In genomic region chr1:1163538-1164070, GRCh38 we compare ENCODE assay signal across 15 cellular contexts. TPM values are rescaled to one million over a fixed set of nuclear protein-coding genes. Genes with fewer than 3 reads are reported as not detected.
DNase-seq lines count a peak whose midpoint lies in the region; ATAC-seq, FAIRE-seq and TF ChIP-seq lines count a peak whose summit lies in the region.
"Had no signal": no experiment of that assay in that cellular context is flagged by ENCODE, and none has a peak within 500 bp of the region (broad histone marks: within the 10 kb centered on the region; RNA-seq: fewer than 3 reads in every experiment).

No MANE protein-coding gene starts in this region.

- H3K4me3 ChIP-seq in HepG2 (replicated peaks in 1 of 3; ENCODE audit: insufficient read depth in 1 of 3, low read depth in 2 of 3, low read length in 3 of 3), result no peak overlapping the region
- H3K4me3 ChIP-seq in right lobe of liver, result no peak overlapping the region
- peak overlapping the region; percentile 22 for H3K4me3 ChIP-seq in iPS-15b (ENCODE audit: low read depth, low read length)
- H3K4me3 ChIP-seq in neuronal stem cell (ENCODE audit: low read length in 2 of 2), result peak overlapping the region in 1 of 2 donors; percentile 22
- H3K4me3 ChIP-seq in heart right ventricle, result no peak overlapping the region
- H3K4me3 ChIP-seq: A549 had no signal

- no peaks in the 10 kb centered on the region for H3K9me3 ChIP-seq in HepG2 (ENCODE audit: low read length)
- no peaks in the 10 kb centered on the region for H3K9me3 ChIP-seq in right lobe of liver
- no peaks in the 10 kb centered on the region for H3K9me3 ChIP-seq in iPS-15b (ENCODE audit: control insufficient read depth, insufficient read depth, low read length)
- H3K9me3 ChIP-seq in neuronal stem cell (replicated peaks in 1 of 2; ENCODE audit: control insufficient read depth in 2 of 2, insufficient read depth in 1 of 2, low read depth in 1 of 2, low read length in 2 of 2), result no peaks in the 10 kb centered on the region
- H3K9me3 ChIP-seq in heart right ventricle, result no peaks in the 10 kb centered on the region
- H3K9me3 ChIP-seq: A549 had no signal

- no TSS peak for BruUV-seq in HepG2 (replicated peaks; lab: Mats Ljungman, UMichigan)

- WGBS in HepG2 (ENCODE audit: low lambda C conversion rate), result 81% methylated on average over 19 of the region's 33 CpGs
- WGBS in right lobe of liver (ENCODE audit: insufficient coverage, low coverage, low lambda C conversion rate, missing lambda C conversion rate), result 75% methylated on average over 7 of the region's 33 CpGs
- no CpG with 5 or more reads among the region's 33 CpGs for WGBS in neuronal stem cell (ENCODE audit: extremely low coverage in 2 of 2, insufficient read length in 2 of 2, insufficient replicate concordance in 1 of 2), 2 donors
- 89 to 91% methylated on average over 32 to 33 of the region's 33 CpGs for WGBS in heart right ventricle, 2 donors

- CTCF ChIA-PET in HepG2 (lab: Yijun Ruan, JAX; ENCODE audit: low intra/inter-chr PET ratio, low total read pairs), result no interaction called here

- H2BK15ac ChIP-seq in neuronal stem cell (ENCODE audit: low read length), result peak overlapping the region; percentile 100

- peaks cover 1% of the 10 kb centered on the region for H3K79me1 ChIP-seq in neuronal stem cell (ENCODE audit: low read depth, low read length)

- H3K4ac ChIP-seq in neuronal stem cell (ENCODE audit: low read length), result no peak overlapping the region

- H3K9ac ChIP-seq in HepG2 (ENCODE audit: insufficient read depth, low read depth, low read length), result no peak overlapping the region
- peak overlapping the region; percentile 24 for H3K9ac ChIP-seq in iPS-15b (ENCODE audit: low read depth, low read length)
- H3K9ac ChIP-seq in neuronal stem cell (ENCODE audit: low read depth, low read length, poor library complexity), result no peak overlapping the region

- peaks cover 58% of the 10 kb centered on the region for H3K4me1 ChIP-seq in HepG2 (ENCODE audit: insufficient read depth, low read length)
- H3K4me1 ChIP-seq in right lobe of liver, result no peaks in the 10 kb centered on the region
- H3K4me1 ChIP-seq in iPS-15b (ENCODE audit: control insufficient read depth, insufficient read depth, low read length), result peaks cover 3% of the 10 kb centered on the region
- H3K4me1 ChIP-seq in neuronal stem cell (ENCODE audit: control insufficient read depth in 2 of 2, insufficient read depth in 1 of 2, low read depth in 1 of 2, low read length in 2 of 2), result peaks cover 12 to 18% of the 10 kb centered on the region in 2 donors
- peaks cover 0 to 10% (median 3%) of the 10 kb centered on the region in 9 donors for H3K4me1 ChIP-seq in heart right ventricle

- H3K27me3 ChIP-seq in HepG2 (ENCODE audit: control insufficient read depth in 1 of 2, insufficient read depth in 2 of 2, low read length in 2 of 2) (no peaks in the 10 kb centered on the region), right lobe of liver (no peaks in the 10 kb centered on the region), iPS-15b (ENCODE audit: control insufficient read depth, insufficient read depth, low read length) (no peaks in the 10 kb centered on the region), neuronal stem cell (ENCODE audit: control insufficient read depth in 3 of 3, insufficient read depth in 3 of 3, low read depth in 1 of 3, low read length in 3 of 3) (peaks cover 0 to 14% (median 5%) of the 10 kb centered on the region in 3 experiments), heart right ventricle (peaks cover 0 to 75% (median 67%) of the 10 kb centered on the region in 7 donors)

- peak overlapping the region; percentile 91 for H3K18ac ChIP-seq in neuronal stem cell (ENCODE audit: low read length)

- no peak overlapping the region for H3K14ac ChIP-seq in neuronal stem cell (ENCODE audit: low read length)

- POLR2A ChIA-PET in HepG2 (lab: Yijun Ruan, JAX), result interaction anchor here (2.3 to 2.7 kb wide), 2 partner anchors 34 to 74 kb away, joined by 13 to 30 read pairs; no protein-coding TSS in a partner anchor

- in situ Hi-C loops in HepG2 (cut with HindIII; ENCODE audit: extremely low pct_ligation_motif_present, low pct_unique_long_range_greater_than_20kb) (no loop called here), ACHN (cut with HindIII; ENCODE audit: low pct_ligation_motif_present, low pct_unique_long_range_greater_than_20kb, low sequenced_read_pairs) (no loop called here)

- no peaks in the 10 kb centered on the region for H4K20me1 ChIP-seq in HepG2 (ENCODE audit: insufficient read depth, low read length)

- H3K4me2 ChIP-seq in HepG2 (ENCODE audit: low read depth, low read length) (no peak overlapping the region), neuronal stem cell (ENCODE audit: insufficient read depth, low read length, poor library complexity, severe bottlenecking) (no peak overlapping the region)
- H3K4me2 ChIP-seq: A549 had no signal

- H2AFZ ChIP-seq in HepG2 (ENCODE audit: low read length) (no peak overlapping the region), neuronal stem cell (ENCODE audit: low read length) (no peak overlapping the region)

- no peak overlapping the region for H3K23ac ChIP-seq in neuronal stem cell (ENCODE audit: low read depth, low read length, poor library complexity)

- TF ChIP-seq EP300 in HepG2 (IDR thresholded peaks at IDR 0.05; ENCODE audit: low read depth in 2 of 2, low read length in 2 of 2) (no peak), HepG2 (CRISPR knock-in tag; IDR thresholded peaks at IDR 0.05; ENCODE audit: borderline replicate concordance) (no peak)

- H4K91ac ChIP-seq in neuronal stem cell (ENCODE audit: low read depth, low read length, poor library complexity), result peak overlapping the region; percentile 85

- H2BK5ac ChIP-seq in neuronal stem cell (ENCODE audit: low read length), result peak overlapping the region; percentile 43

- no peak overlapping the region for H4K8ac ChIP-seq in neuronal stem cell (ENCODE audit: low read depth, low read length)

- H2BK120ac ChIP-seq in neuronal stem cell (ENCODE audit: low read depth, low read length), result peak overlapping the region; percentile 61

- no peak for ATAC-seq in HepG2
- ATAC-seq in right lobe of liver, result no peak
- ATAC-seq in heart right ventricle, result no peak
- ATAC-seq in HG02759 (IDR thresholded peaks at IDR 0.05; ENCODE audit: unreplicated experiment), result no peak
- ATAC-seq: A549 had no signal

- no peak for TF ChIP-seq POLR2A in HepG2 (IDR thresholded peaks at IDR 0.05; ENCODE audit: insufficient read depth in 1 of 2, low read depth in 2 of 2, low read length in 2 of 2)
- TF ChIP-seq POLR2A in right lobe of liver (IDR thresholded peaks at IDR 0.05), result no peak

- no peaks in the 10 kb centered on the region for H3K79me2 ChIP-seq in HepG2 (ENCODE audit: insufficient read depth, low read length)

- no peak for TF ChIP-seq RAD21 in HepG2 (CRISPR knock-in tag; IDR thresholded peaks at IDR 0.05)

- H3K27ac ChIP-seq in HepG2 (ENCODE audit: extremely low read length, insufficient read depth, low read length), result no peak overlapping the region
- H3K27ac ChIP-seq in right lobe of liver, result no peak overlapping the region
- H3K27ac ChIP-seq in neuronal stem cell (replicated peaks; ENCODE audit: low read length), result no peak overlapping the region
- H3K27ac ChIP-seq in heart right ventricle, result no peak overlapping the region

- no peaks in the 10 kb centered on the region for H3K36me3 ChIP-seq in HepG2 (replicated peaks in 1 of 2; ENCODE audit: control insufficient read depth in 1 of 2, insufficient read depth in 2 of 2, low read length in 2 of 2)
- no peaks in the 10 kb centered on the region for H3K36me3 ChIP-seq in right lobe of liver
- peaks cover 3% of the 10 kb centered on the region for H3K36me3 ChIP-seq in iPS-15b (ENCODE audit: control insufficient read depth, insufficient read depth, low read length)
- no peaks in the 10 kb centered on the region for H3K36me3 ChIP-seq in neuronal stem cell (replicated peaks in 1 of 2; ENCODE audit: control insufficient read depth in 2 of 2, insufficient read depth in 2 of 2, low read length in 2 of 2)
- H3K36me3 ChIP-seq in heart right ventricle, result no peaks in the 10 kb centered on the region

- peak overlapping the region; percentile 66 for H2BK12ac ChIP-seq in neuronal stem cell (ENCODE audit: low read length)

- DNase-seq in HepG2 (ENCODE audit: low spot score) (no peak), right lobe of liver (no peak), neuronal stem cell (ENCODE audit: low spot score) (no peak), heart right ventricle (no peak), superior temporal gyrus (ENCODE audit: extremely low spot score) (no peak), ACHN (no peak)
- DNase-seq: activated CD4-positive, CD25-positive, alpha-beta regulatory T cell; activated CD8-positive, alpha-beta memory T cell treated with anti-CD3 and anti-CD28 coated beads, Interleukin-2, amount 50 U/mL, for 4 hours; activated naive CD8-positive, alpha-beta T cell treated with anti-CD3 and anti-CD28 coated beads, Interleukin-2, amount 10 ng/mL, durations not matched to agents 7 days and 5 days; central memory CD4-positive, alpha-beta T cell; stimulated activated CD4-positive, alpha-beta T cell treated with anti-CD3 and anti-CD28 coated beads, Interleukin-2, amount 100 ng/mL, for 48 hours had no signal

- H2AK5ac ChIP-seq in neuronal stem cell (ENCODE audit: low read depth, low read length), result peak overlapping the region; percentile 99

- intact Hi-C loops in HepG2 (cut with micrococcal nuclease; ENCODE audit: unreplicated experiment) (no loop called here), right lobe of liver (cut with DNase I) (no loop called here), heart right ventricle (cut with DNase I) (no loop called here)

- no peak for FAIRE-seq in HepG2 (lab: Jason Lieb, UNC)
- FAIRE-seq: A549 had no signal

- TF ChIP-seq CTCF in HepG2 (CRISPR knock-in tag; IDR thresholded peaks at IDR 0.05) (no peak), right lobe of liver (IDR thresholded peaks at IDR 0.05) (no peak), heart right ventricle (IDR thresholded peaks at IDR 0.05) (no peak)

RNA-seq across cellular contexts. Expression of gene TTLL10, which starts 10.1 kb away (rescaled TPM):
- total RNA-seq in HepG2 (2016; rRNA removed; fragmentation: Illumina TruSeq; extraction: Trizol), result not detected in 2 replicates
- total RNA-seq in HepG2 (2016; cell fraction: cytosol; rRNA removed; fragmentation: Illumina TruSeq; extraction: Trizol; ENCODE audit: low read depth), result not detected in 2 replicates
- not detected in 2 replicates for total RNA-seq in HepG2 (2016; cell fraction: insoluble cytoplasmic fraction; rRNA removed; fragmentation: Illumina TruSeq; extraction: Trizol)
- not detected in 2 replicates for total RNA-seq in HepG2 (2016; cell fraction: membrane; rRNA removed; fragmentation: Illumina TruSeq; extraction: Trizol)
- total RNA-seq in HepG2 (2016; cell fraction: nucleus; rRNA removed; fragmentation: Illumina TruSeq; extraction: Trizol), result not detected in 2 replicates
- polyA plus RNA-seq in HepG2 (2011; rRNA removed), result not detected in 2 replicates
- 0.06 and 0.08 TPM in 2 replicates for polyA plus RNA-seq in HepG2 (2011; cell fraction: cytosol; rRNA removed)
- polyA plus RNA-seq in HepG2 (2011; cell fraction: nucleus; rRNA removed), result 0.24 and 0.48 TPM in 2 replicates
- 0.07 TPM in 1 of 2 replicates, not detected in the other for polyA plus RNA-seq in HepG2 (2012)
- polyA plus RNA-seq in HepG2 (2016; cell fraction: cytosol; fragmentation: Illumina TruSeq; extraction: Trizol; ENCODE audit: low read depth), result not detected in 2 replicates
- polyA plus RNA-seq in HepG2 (2016; cell fraction: insoluble cytoplasmic fraction; fragmentation: Illumina TruSeq; extraction: Trizol; ENCODE audit: low read depth), result not detected in 2 replicates
- polyA plus RNA-seq in HepG2 (2016; cell fraction: membrane; fragmentation: Illumina TruSeq; extraction: Trizol; ENCODE audit: low read depth), result not detected in 2 replicates
- polyA plus RNA-seq in HepG2 (2016; cell fraction: nucleus; fragmentation: Illumina TruSeq; extraction: Trizol; ENCODE audit: insufficient read depth, low read depth), result not detected in 2 replicates
- polyA minus RNA-seq in HepG2 (2011; rRNA and poly(A)+ RNA removed; ENCODE audit: low replicate concordance), result 0.18 TPM in 1 of 2 replicates, not detected in the other
- not detected in 2 replicates for polyA minus RNA-seq in HepG2 (2011; cell fraction: cytosol; rRNA and poly(A)+ RNA removed)
- polyA minus RNA-seq in HepG2 (2011; cell fraction: nucleus; rRNA and poly(A)+ RNA removed), result not detected in 2 replicates
- not detected for total RNA-seq in right lobe of liver
- polyA plus RNA-seq in neuronal stem cell (2013, experiment 1 of 2), result 1.3 TPM
- polyA plus RNA-seq in neuronal stem cell (2013, experiment 2 of 2), result 1.3 TPM
- total RNA-seq in heart right ventricle, result under 1 TPM in 7 of 10 donors, not detected in 3; 0.11 to 0.53 (median 0.26) TPM
- under 1 TPM; 0.09 to 0.29 TPM for polyA plus RNA-seq in heart right ventricle
- total RNA-seq: activated naive CD8-positive, alpha-beta T cell treated with anti-CD3 and anti-CD28 coated beads, Interleukin-2, amount 10 ng/mL, durations not matched to agents 7 days and 5 days; OCI-LY7 had no signal
- polyA plus RNA-seq: A549 had no signal

RNA-seq across cellular contexts. Expression of gene TNFRSF18, which starts 42.8 kb away (rescaled TPM):
- total RNA-seq in HepG2 (2016; rRNA removed; fragmentation: Illumina TruSeq; extraction: Trizol) (not detected in 2 replicates), right lobe of liver (under 1 TPM in 2 of 6 experiments, not detected in 4; 0.24 to 0.27 TPM), heart right ventricle (1 to 10 TPM in 1 of 10 donors, under 1 TPM in 2, not detected in 7; 0.28 to 1.7 (median 0.49) TPM)
- total RNA-seq in HepG2 (2016; cell fraction: cytosol; rRNA removed; fragmentation: Illumina TruSeq; extraction: Trizol; ENCODE audit: low read depth), result not detected in 2 replicates
- total RNA-seq in HepG2 (2016; cell fraction: insoluble cytoplasmic fraction; rRNA removed; fragmentation: Illumina TruSeq; extraction: Trizol), result not detected in 2 replicates
- total RNA-seq in HepG2 (2016; cell fraction: membrane; rRNA removed; fragmentation: Illumina TruSeq; extraction: Trizol), result not detected in 2 replicates
- total RNA-seq in HepG2 (2016; cell fraction: nucleus; rRNA removed; fragmentation: Illumina TruSeq; extraction: Trizol), result not detected in 2 replicates
- polyA plus RNA-seq in HepG2 (2011; rRNA removed) (not detected in 2 replicates), heart right ventricle (under 1 TPM in 1 of 2 donors, not detected in 1; 0.26 TPM)
- polyA plus RNA-seq in HepG2 (2011; cell fraction: cytosol; rRNA removed), result not detected in 2 replicates
- 0.19 TPM in 1 of 2 replicates, not detected in the other for polyA plus RNA-seq in HepG2 (2011; cell fraction: nucleus; rRNA removed)
- polyA plus RNA-seq in HepG2 (2012), result not detected in 2 replicates
- not detected in 2 replicates for polyA plus RNA-seq in HepG2 (2016; cell fraction: cytosol; fragmentation: Illumina TruSeq; extraction: Trizol; ENCODE audit: low read depth)
- not detected in 2 replicates for polyA plus RNA-seq in HepG2 (2016; cell fraction: insoluble cytoplasmic fraction; fragmentation: Illumina TruSeq; extraction: Trizol; ENCODE audit: low read depth)
- not detected in 2 replicates for polyA plus RNA-seq in HepG2 (2016; cell fraction: membrane; fragmentation: Illumina TruSeq; extraction: Trizol; ENCODE audit: low read depth)
- polyA plus RNA-seq in HepG2 (2016; cell fraction: nucleus; fragmentation: Illumina TruSeq; extraction: Trizol; ENCODE audit: insufficient read depth, low read depth), result not detected in 2 replicates
- polyA minus RNA-seq in HepG2 (2011; rRNA and poly(A)+ RNA removed; ENCODE audit: low replicate concordance), result not detected in 2 replicates
- not detected in 2 replicates for polyA minus RNA-seq in HepG2 (2011; cell fraction: cytosol; rRNA and poly(A)+ RNA removed)
- polyA minus RNA-seq in HepG2 (2011; cell fraction: nucleus; rRNA and poly(A)+ RNA removed), result not detected in 2 replicates
- 0.21 TPM for polyA plus RNA-seq in neuronal stem cell (2013, experiment 1 of 2)
- polyA plus RNA-seq in neuronal stem cell (2013, experiment 2 of 2), result 0.36 TPM
- total RNA-seq: OCI-LY7 had no signal
- polyA plus RNA-seq: A549 had no signal

RNA-seq across cellular contexts. Expression of gene C1orf159, which starts 47.7 kb away (rescaled TPM):
- total RNA-seq in HepG2 (2016; rRNA removed; fragmentation: Illumina TruSeq; extraction: Trizol) (3.8 and 6.7 TPM in 2 replicates), right lobe of liver (1 to 10 TPM; 4.0 to 7.7 (median 6.4) TPM), heart right ventricle (1 to 10 TPM; 2.9 to 6.0 (median 3.5) TPM)
- total RNA-seq in HepG2 (2016; cell fraction: cytosol; rRNA removed; fragmentation: Illumina TruSeq; extraction: Trizol; ENCODE audit: low read depth), result 6.3 and 6.8 TPM in 2 replicates
- 3.6 and 6.6 TPM in 2 replicates for total RNA-seq in HepG2 (2016; cell fraction: insoluble cytoplasmic fraction; rRNA removed; fragmentation: Illumina TruSeq; extraction: Trizol)
- 7.4 and 7.9 TPM in 2 replicates for total RNA-seq in HepG2 (2016; cell fraction: membrane; rRNA removed; fragmentation: Illumina TruSeq; extraction: Trizol)
- 6.3 and 7.7 TPM in 2 replicates for total RNA-seq in HepG2 (2016; cell fraction: nucleus; rRNA removed; fragmentation: Illumina TruSeq; extraction: Trizol)
- polyA plus RNA-seq in HepG2 (2011; rRNA removed) (3.8 and 4.2 TPM in 2 replicates), heart right ventricle (10 to 100 TPM in 1 of 2 donors, 1 to 10 TPM in 1; 7.1 to 14.0 TPM)
- polyA plus RNA-seq in HepG2 (2011; cell fraction: cytosol; rRNA removed), result 1.7 and 4.2 TPM in 2 replicates
- polyA plus RNA-seq in HepG2 (2011; cell fraction: nucleus; rRNA removed), result 22.9 and 35.9 TPM in 2 replicates
- polyA plus RNA-seq in HepG2 (2012), result 2.8 and 3.2 TPM in 2 replicates
- polyA plus RNA-seq in HepG2 (2016; cell fraction: cytosol; fragmentation: Illumina TruSeq; extraction: Trizol; ENCODE audit: low read depth), result 4.7 and 6.0 TPM in 2 replicates
- 3.5 and 4.0 TPM in 2 replicates for polyA plus RNA-seq in HepG2 (2016; cell fraction: insoluble cytoplasmic fraction; fragmentation: Illumina TruSeq; extraction: Trizol; ENCODE audit: low read depth)
- 7.0 and 8.1 TPM in 2 replicates for polyA plus RNA-seq in HepG2 (2016; cell fraction: membrane; fragmentation: Illumina TruSeq; extraction: Trizol; ENCODE audit: low read depth)
- polyA plus RNA-seq in HepG2 (2016; cell fraction: nucleus; fragmentation: Illumina TruSeq; extraction: Trizol; ENCODE audit: insufficient read depth, low read depth), result 19.9 and 20.1 TPM in 2 replicates
- 2.9 and 5.6 TPM in 2 replicates for polyA minus RNA-seq in HepG2 (2011; rRNA and poly(A)+ RNA removed; ENCODE audit: low replicate concordance)
- polyA minus RNA-seq in HepG2 (2011; cell fraction: cytosol; rRNA and poly(A)+ RNA removed), result 2.1 and 2.2 TPM in 2 replicates
- 3.7 and 4.5 TPM in 2 replicates for polyA minus RNA-seq in HepG2 (2011; cell fraction: nucleus; rRNA and poly(A)+ RNA removed)
- 12.3 TPM for polyA plus RNA-seq in neuronal stem cell (2013, experiment 1 of 2)
- polyA plus RNA-seq in neuronal stem cell (2013, experiment 2 of 2), result 11.7 TPM

RNA-seq across cellular contexts. Expression of gene TNFRSF4, which starts 50.3 kb away (rescaled TPM):
- total RNA-seq in HepG2 (2016; rRNA removed; fragmentation: Illumina TruSeq; extraction: Trizol), result not detected in 2 replicates
- total RNA-seq in HepG2 (2016; cell fraction: cytosol; rRNA removed; fragmentation: Illumina TruSeq; extraction: Trizol; ENCODE audit: low read depth), result not detected in 2 replicates
- total RNA-seq in HepG2 (2016; cell fraction: insoluble cytoplasmic fraction; rRNA removed; fragmentation: Illumina TruSeq; extraction: Trizol), result not detected in 2 replicates
- total RNA-seq in HepG2 (2016; cell fraction: membrane; rRNA removed; fragmentation: Illumina TruSeq; extraction: Trizol), result not detected in 2 replicates
- total RNA-seq in HepG2 (2016; cell fraction: nucleus; rRNA removed; fragmentation: Illumina TruSeq; extraction: Trizol), result not detected in 2 replicates
- polyA plus RNA-seq in HepG2 (2011; rRNA removed), result 0.21 TPM in 1 of 2 replicates, not detected in the other
- 0.03 TPM in 1 of 2 replicates, not detected in the other for polyA plus RNA-seq in HepG2 (2011; cell fraction: cytosol; rRNA removed)
- polyA plus RNA-seq in HepG2 (2011; cell fraction: nucleus; rRNA removed), result 0.18 and 0.28 TPM in 2 replicates
- polyA plus RNA-seq in HepG2 (2012), result not detected in 2 replicates
- not detected in 2 replicates for polyA plus RNA-seq in HepG2 (2016; cell fraction: cytosol; fragmentation: Illumina TruSeq; extraction: Trizol; ENCODE audit: low read depth)
- not detected in 2 replicates for polyA plus RNA-seq in HepG2 (2016; cell fraction: insoluble cytoplasmic fraction; fragmentation: Illumina TruSeq; extraction: Trizol; ENCODE audit: low read depth)
- not detected in 2 replicates for polyA plus RNA-seq in HepG2 (2016; cell fraction: membrane; fragmentation: Illumina TruSeq; extraction: Trizol; ENCODE audit: low read depth)
- not detected in 2 replicates for polyA plus RNA-seq in HepG2 (2016; cell fraction: nucleus; fragmentation: Illumina TruSeq; extraction: Trizol; ENCODE audit: insufficient read depth, low read depth)
- not detected in 2 replicates for polyA minus RNA-seq in HepG2 (2011; rRNA and poly(A)+ RNA removed; ENCODE audit: low replicate concordance)
- not detected in 2 replicates for polyA minus RNA-seq in HepG2 (2011; cell fraction: cytosol; rRNA and poly(A)+ RNA removed)
- polyA minus RNA-seq in HepG2 (2011; cell fraction: nucleus; rRNA and poly(A)+ RNA removed), result not detected in 2 replicates
- total RNA-seq in right lobe of liver, result under 1 TPM in 4 of 6 experiments, not detected in 2; 0.20 to 0.99 (median 0.28) TPM
- 0.06 TPM for polyA plus RNA-seq in neuronal stem cell (2013, experiment 1 of 2)
- polyA plus RNA-seq in neuronal stem cell (2013, experiment 2 of 2), result 0.08 TPM
- total RNA-seq in heart right ventricle, result 10 to 100 TPM in 1 of 10 donors, 1 to 10 TPM in 7, under 1 TPM in 2; 0.52 to 24.8 (median 5.0) TPM
- 1 to 10 TPM; 3.8 to 9.8 TPM for polyA plus RNA-seq in heart right ventricle
- polyA plus RNA-seq: A549 had no signal
